In the genomic region with DNA sequence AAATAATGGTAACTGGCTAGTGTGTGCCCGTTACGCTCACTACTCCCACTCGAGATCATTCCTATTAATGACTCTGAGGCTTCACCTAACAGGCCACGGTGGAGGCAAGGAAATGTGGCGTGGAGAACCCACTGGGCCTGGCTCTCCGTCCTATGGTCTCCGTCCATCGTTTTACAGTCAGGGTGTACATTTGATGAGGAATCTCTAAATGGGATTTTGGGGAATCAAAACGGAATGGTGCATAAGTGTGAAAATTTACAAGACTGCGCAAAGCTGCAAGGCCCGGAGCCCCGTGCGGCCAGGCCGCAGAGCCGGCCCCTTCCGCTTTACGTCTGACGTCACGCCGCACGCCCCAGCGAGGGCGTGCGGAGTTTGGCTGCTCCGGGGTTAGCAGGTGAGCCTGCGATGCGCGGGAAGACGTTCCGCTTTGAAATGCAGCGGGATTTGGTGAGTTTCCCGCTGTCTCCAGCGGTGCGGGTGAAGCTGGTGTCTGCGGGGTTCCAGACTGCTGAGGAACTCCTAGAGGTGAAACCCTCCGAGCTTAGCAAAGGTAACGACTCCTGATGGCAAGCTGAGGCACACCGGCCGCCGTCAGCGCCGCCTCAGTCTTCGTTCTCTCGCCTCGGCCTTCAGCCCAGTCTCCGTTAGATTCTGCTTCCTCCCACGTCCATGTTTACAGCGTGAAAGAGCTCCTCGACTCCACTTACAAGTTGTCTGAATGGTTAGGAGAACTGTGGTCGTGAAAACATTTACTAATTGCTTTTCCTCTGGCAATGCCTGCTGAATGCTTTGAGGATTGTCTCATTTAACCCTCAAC, we compare ENCODE assay signal across 1 cellular context.
TF ChIP-seq lines count a peak whose summit lies in the region.

A gene (plus strand): TSS at position 364 of the 817 bp plus-strand sequence. CDS start 42 bp downstream, at position 406.

TF ChIP-seq in HEK293, 187 proteins besides CTCF, POLR2A, EP300 and RAD21 (continued from another document and continues in another):
- TF ChIP-seq, protein P1, sequence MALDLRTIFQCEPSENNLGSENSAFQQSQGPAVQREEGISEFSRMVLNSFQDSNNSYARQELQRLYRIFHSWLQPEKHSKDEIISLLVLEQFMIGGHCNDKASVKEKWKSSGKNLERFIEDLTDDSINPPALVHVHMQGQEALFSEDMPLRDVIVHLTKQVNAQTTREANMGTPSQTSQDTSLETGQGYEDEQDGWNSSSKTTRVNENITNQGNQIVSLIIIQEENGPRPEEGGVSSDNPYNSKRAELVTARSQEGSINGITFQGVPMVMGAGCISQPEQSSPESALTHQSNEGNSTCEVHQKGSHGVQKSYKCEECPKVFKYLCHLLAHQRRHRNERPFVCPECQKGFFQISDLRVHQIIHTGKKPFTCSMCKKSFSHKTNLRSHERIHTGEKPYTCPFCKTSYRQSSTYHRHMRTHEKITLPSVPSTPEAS (tag by site-specific recombination; IDR thresholded peaks at IDR 0.05) = 0 out of 2 replicates have a peak, but pooled peaks have one; percentile 18
- TF ChIP-seq, protein P2, sequence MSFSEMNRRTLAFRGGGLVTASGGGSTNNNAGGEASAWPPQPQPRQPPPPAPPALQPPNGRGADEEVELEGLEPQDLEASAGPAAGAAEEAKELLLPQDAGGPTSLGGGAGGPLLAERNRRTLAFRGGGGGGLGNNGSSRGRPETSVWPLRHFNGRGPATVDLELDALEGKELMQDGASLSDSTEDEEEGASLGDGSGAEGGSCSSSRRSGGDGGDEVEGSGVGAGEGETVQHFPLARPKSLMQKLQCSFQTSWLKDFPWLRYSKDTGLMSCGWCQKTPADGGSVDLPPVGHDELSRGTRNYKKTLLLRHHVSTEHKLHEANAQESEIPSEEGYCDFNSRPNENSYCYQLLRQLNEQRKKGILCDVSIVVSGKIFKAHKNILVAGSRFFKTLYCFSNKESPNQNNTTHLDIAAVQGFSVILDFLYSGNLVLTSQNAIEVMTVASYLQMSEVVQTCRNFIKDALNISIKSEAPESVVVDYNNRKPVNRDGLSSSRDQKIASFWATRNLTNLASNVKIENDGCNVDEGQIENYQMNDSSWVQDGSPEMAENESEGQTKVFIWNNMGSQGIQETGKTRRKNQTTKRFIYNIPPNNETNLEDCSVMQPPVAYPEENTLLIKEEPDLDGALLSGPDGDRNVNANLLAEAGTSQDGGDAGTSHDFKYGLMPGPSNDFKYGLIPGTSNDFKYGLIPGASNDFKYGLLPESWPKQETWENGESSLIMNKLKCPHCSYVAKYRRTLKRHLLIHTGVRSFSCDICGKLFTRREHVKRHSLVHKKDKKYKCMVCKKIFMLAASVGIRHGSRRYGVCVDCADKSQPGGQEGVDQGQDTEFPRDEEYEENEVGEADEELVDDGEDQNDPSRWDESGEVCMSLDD (tag by site-specific recombination; IDR thresholded peaks at IDR 0.05) = peak; percentile 65; the same call in 1 of the 2 replicates
- TF ChIP-seq ZEB2 (tag by site-specific recombination; IDR thresholded peaks at IDR 0.05) = peak; percentile 88
- peak; percentile 92 for TF ChIP-seq ZBTB21 (tag by site-specific recombination; IDR thresholded peaks at IDR 0.05)
- peak; percentile 61 for TF ChIP-seq GLIS1 (tag by site-specific recombination; IDR thresholded peaks at IDR 0.05)
- peak; percentile 60 for TF ChIP-seq ZNF843 (tag by site-specific recombination; IDR thresholded peaks at IDR 0.05)
- TF ChIP-seq KLF9 (tag by site-specific recombination; IDR thresholded peaks at IDR 0.05; ENCODE audit: low read depth) = 0 out of 2 replicates have a peak, but pooled peaks have one; percentile 26
- TF ChIP-seq, protein P3, sequence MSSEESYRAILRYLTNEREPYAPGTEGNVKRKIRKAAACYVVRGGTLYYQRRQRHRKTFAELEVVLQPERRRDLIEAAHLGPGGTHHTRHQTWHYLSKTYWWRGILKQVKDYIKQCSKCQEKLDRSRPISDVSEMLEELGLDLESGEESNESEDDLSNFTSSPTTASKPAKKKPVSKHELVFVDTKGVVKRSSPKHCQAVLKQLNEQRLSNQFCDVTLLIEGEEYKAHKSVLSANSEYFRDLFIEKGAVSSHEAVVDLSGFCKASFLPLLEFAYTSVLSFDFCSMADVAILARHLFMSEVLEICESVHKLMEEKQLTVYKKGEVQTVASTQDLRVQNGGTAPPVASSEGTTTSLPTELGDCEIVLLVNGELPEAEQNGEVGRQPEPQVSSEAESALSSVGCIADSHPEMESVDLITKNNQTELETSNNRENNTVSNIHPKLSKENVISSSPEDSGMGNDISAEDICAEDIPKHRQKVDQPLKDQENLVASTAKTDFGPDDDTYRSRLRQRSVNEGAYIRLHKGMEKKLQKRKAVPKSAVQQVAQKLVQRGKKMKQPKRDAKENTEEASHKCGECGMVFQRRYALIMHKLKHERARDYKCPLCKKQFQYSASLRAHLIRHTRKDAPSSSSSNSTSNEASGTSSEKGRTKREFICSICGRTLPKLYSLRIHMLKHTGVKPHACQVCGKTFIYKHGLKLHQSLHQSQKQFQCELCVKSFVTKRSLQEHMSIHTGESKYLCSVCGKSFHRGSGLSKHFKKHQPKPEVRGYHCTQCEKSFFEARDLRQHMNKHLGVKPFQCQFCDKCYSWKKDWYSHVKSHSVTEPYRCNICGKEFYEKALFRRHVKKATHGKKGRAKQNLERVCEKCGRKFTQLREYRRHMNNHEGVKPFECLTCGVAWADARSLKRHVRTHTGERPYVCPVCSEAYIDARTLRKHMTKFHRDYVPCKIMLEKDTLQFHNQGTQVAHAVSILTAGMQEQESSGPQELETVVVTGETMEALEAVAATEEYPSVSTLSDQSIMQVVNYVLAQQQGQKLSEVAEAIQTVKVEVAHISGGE (tag by site-specific recombination; conservative IDR thresholded peaks at IDR 0.05; ENCODE audit: low read depth) = peak; percentile 76
- TF ChIP-seq, protein P4, sequence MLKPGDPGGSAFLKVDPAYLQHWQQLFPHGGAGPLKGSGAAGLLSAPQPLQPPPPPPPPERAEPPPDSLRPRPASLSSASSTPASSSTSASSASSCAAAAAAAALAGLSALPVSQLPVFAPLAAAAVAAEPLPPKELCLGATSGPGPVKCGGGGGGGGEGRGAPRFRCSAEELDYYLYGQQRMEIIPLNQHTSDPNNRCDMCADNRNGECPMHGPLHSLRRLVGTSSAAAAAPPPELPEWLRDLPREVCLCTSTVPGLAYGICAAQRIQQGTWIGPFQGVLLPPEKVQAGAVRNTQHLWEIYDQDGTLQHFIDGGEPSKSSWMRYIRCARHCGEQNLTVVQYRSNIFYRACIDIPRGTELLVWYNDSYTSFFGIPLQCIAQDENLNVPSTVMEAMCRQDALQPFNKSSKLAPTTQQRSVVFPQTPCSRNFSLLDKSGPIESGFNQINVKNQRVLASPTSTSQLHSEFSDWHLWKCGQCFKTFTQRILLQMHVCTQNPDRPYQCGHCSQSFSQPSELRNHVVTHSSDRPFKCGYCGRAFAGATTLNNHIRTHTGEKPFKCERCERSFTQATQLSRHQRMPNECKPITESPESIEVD (tag by site-specific recombination; IDR thresholded peaks at IDR 0.05) = no peak
- peak; percentile 79 for TF ChIP-seq ZNF2 (tag by site-specific recombination; IDR thresholded peaks at IDR 0.05)
- peak; percentile 75 for TF ChIP-seq KLF16 (tag by site-specific recombination; IDR thresholded peaks at IDR 0.05)
- peak; percentile 74 for TF ChIP-seq SP3 (tag by site-specific recombination; IDR thresholded peaks at IDR 0.05)
- peak; percentile 75; the same call in 1 of the 2 replicates for TF ChIP-seq ZNF610 (tag by site-specific recombination; IDR thresholded peaks at IDR 0.05; ENCODE audit: borderline replicate concordance)
- no peak for TF ChIP-seq OSR2 (tag by site-specific recombination; IDR thresholded peaks at IDR 0.05)
- TF ChIP-seq, protein P5, sequence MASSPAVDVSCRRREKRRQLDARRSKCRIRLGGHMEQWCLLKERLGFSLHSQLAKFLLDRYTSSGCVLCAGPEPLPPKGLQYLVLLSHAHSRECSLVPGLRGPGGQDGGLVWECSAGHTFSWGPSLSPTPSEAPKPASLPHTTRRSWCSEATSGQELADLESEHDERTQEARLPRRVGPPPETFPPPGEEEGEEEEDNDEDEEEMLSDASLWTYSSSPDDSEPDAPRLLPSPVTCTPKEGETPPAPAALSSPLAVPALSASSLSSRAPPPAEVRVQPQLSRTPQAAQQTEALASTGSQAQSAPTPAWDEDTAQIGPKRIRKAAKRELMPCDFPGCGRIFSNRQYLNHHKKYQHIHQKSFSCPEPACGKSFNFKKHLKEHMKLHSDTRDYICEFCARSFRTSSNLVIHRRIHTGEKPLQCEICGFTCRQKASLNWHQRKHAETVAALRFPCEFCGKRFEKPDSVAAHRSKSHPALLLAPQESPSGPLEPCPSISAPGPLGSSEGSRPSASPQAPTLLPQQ (tag by site-specific recombination; IDR thresholded peaks at IDR 0.05) = no peak
- TF ChIP-seq, protein P6, sequence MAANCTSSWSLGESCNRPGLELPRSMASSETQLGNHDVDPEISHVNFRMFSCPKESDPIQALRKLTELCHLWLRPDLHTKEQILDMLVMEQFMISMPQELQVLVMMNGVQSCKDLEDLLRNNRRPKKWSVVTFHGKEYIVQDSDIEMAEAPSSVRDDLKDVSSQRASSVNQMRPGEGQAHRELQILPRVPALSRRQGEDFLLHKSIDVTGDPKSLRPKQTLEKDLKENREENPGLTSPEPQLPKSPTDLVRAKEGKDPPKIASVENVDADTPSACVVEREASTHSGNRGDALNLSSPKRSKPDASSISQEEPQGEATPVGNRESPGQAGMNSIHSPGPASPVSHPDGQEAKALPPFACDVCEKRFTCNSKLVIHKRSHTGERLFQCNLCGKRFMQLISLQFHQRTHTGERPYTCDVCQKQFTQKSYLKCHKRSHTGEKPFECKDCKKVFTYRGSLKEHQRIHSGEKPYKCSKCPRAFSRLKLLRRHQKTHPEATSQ (tag by site-specific recombination; IDR thresholded peaks at IDR 0.05) = peak; percentile 23; the same call in 1 of the 2 replicates
- 0 out of 2 replicates have a peak, but pooled peaks have one; percentile 23 for TF ChIP-seq BCL11A (tag by site-specific recombination; IDR thresholded peaks at IDR 0.05; ENCODE audit: low read depth)
- TF ChIP-seq, protein P7, sequence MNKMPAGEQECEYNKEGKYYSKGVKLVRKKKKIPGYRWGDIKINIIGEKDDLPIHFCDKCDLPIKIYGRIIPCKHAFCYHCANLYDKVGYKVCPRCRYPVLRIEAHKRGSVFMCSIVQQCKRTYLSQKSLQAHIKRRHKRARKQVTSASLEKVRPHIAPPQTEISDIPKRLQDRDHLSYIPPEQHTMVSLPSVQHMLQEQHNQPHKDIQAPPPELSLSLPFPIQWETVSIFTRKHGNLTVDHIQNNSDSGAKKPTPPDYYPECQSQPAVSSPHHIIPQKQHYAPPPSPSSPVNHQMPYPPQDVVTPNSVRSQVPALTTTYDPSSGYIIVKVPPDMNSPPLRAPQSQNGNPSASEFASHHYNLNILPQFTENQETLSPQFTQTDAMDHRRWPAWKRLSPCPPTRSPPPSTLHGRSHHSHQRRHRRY (tag by site-specific recombination; IDR thresholded peaks at IDR 0.05) = no peak
- peak; percentile 91 for TF ChIP-seq ZXDB (tag by site-specific recombination; IDR thresholded peaks at IDR 0.05)
- TF ChIP-seq, protein P8, sequence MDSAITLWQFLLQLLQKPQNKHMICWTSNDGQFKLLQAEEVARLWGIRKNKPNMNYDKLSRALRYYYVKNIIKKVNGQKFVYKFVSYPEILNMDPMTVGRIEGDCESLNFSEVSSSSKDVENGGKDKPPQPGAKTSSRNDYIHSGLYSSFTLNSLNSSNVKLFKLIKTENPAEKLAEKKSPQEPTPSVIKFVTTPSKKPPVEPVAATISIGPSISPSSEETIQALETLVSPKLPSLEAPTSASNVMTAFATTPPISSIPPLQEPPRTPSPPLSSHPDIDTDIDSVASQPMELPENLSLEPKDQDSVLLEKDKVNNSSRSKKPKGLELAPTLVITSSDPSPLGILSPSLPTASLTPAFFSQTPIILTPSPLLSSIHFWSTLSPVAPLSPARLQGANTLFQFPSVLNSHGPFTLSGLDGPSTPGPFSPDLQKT (IDR thresholded peaks at IDR 0.05; ENCODE audit: borderline replicate concordance, low read depth, low read length) = no peak
- TF ChIP-seq, protein P9, sequence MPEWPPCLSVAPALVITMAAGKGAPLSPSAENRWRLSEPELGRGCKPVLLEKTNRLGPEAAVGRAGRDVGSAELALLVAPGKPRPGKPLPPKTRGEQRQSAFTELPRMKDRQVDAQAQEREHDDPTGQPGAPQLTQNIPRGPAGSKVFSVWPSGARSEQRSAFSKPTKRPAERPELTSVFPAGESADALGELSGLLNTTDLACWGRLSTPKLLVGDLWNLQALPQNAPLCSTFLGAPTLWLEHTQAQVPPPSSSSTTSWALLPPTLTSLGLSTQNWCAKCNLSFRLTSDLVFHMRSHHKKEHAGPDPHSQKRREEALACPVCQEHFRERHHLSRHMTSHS (tag by site-specific recombination; IDR thresholded peaks at IDR 0.05) = no peak
- TF ChIP-seq, protein P10, sequence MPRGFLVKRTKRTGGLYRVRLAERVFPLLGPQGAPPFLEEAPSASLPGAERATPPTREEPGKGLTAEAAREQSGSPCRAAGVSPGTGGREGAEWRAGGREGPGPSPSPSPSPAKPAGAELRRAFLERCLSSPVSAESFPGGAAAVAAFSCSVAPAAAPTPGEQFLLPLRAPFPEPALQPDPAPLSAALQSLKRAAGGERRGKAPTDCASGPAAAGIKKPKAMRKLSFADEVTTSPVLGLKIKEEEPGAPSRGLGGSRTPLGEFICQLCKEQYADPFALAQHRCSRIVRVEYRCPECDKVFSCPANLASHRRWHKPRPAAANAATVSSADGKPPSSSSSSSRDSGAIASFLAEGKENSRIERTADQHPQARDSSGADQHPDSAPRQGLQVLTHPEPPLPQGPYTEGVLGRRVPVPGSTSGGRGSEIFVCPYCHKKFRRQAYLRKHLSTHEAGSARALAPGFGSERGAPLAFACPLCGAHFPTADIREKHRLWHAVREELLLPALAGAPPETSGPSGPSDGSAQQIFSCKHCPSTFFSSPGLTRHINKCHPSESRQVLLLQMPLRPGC (tag by site-specific recombination; IDR thresholded peaks at IDR 0.05) = peak; percentile 53; the same call in 1 of the 2 replicates
- TF ChIP-seq BCL11B (tag by site-specific recombination; IDR thresholded peaks at IDR 0.05; ENCODE audit: low read depth) = peak; percentile 71
- TF ChIP-seq ZNF211 (tag by site-specific recombination; IDR thresholded peaks at IDR 0.05; ENCODE audit: low read depth) = no peak
- TF ChIP-seq ZBTB17 (tag by site-specific recombination; IDR thresholded peaks at IDR 0.05) = peak; percentile 95
- TF ChIP-seq ZNF776 (tag by site-specific recombination; IDR thresholded peaks at IDR 0.05; ENCODE audit: borderline replicate concordance) = no peak
- TF ChIP-seq, protein P11, sequence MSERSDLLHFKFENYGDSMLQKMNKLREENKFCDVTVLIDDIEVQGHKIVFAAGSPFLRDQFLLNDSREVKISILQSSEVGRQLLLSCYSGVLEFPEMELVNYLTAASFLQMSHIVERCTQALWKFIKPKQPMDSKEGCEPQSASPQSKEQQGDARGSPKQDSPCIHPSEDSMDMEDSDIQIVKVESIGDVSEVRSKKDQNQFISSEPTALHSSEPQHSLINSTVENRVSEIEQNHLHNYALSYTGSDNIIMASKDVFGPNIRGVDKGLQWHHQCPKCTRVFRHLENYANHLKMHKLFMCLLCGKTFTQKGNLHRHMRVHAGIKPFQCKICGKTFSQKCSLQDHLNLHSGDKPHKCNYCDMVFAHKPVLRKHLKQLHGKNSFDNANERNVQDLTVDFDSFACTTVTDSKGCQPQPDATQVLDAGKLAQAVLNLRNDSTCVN (tag by site-specific recombination; optimal IDR thresholded peaks at IDR 0.05) = peak; percentile 60
- TF ChIP-seq ZNF600 (tag by site-specific recombination; IDR thresholded peaks at IDR 0.05) = peak; percentile 50; the same call in 1 of the 2 replicates
- TF ChIP-seq ZNF394 (tag by site-specific recombination; IDR thresholded peaks at IDR 0.05; ENCODE audit: borderline replicate concordance) = peak; percentile 89
- peak; percentile 80; the same call in 1 of the 2 replicates for TF ChIP-seq OVOL3 (tag by site-specific recombination; IDR thresholded peaks at IDR 0.05)
